In the genomic region with DNA sequence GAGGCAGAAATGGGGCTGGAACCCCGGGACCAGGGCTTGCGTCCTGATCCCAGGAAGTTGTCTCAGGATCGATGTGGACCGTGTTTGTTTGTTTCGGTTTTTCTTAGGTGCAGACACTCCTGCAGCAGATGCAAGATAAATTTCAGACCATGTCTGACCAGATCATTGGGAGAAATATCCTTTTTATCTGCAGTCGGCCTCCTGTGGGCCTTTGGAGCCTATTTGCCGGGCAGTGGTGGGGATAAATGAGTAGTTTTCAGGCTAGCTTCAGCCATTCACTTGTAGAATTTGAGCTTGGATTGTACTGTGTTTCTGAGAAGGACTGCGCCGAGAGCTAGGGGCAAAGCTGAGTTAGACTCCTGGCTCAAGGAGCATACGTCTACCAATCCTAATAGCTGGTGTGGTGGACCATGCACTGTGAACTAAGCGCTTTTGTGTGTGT, we compare ENCODE assay signal across 8 cellular contexts. TPM values are rescaled to one million over a fixed set of nuclear protein-coding genes. Genes with fewer than 3 reads are reported as not detected.
DNase-seq lines count a peak whose midpoint lies in the region.

No MANE protein-coding gene starts in this region.

- H3K27me3 ChIP-seq in HUES48 (ENCODE audit: control insufficient read depth, insufficient read depth, low read length) (no peaks in the 10 kb centered on the region), mucosa of rectum (ENCODE audit: control insufficient read depth in 2 of 2, insufficient read depth in 2 of 2, low read length in 2 of 2) (no peaks in the 10 kb centered on the region)

- H3K4me1 ChIP-seq in HUES48 (ENCODE audit: control insufficient read depth, insufficient read depth, low read length) (peaks cover 18% of the 10 kb centered on the region), mucosa of rectum (ENCODE audit: control insufficient read depth in 2 of 2, insufficient read depth in 2 of 2, low read length in 2 of 2) (peaks cover 6 to 8% of the 10 kb centered on the region in 2 donors)

- peak overlapping the region; percentile 76 for H3K4me3 ChIP-seq in HUES48 (ENCODE audit: low read depth, low read length)
- H3K4me3 ChIP-seq in mucosa of rectum (ENCODE audit: low read length in 2 of 2): peak overlapping the region; percentile 91 to 95

- peaks cover 31% of the 10 kb centered on the region for H3K36me3 ChIP-seq in HUES48 (ENCODE audit: control insufficient read depth, insufficient read depth, low read length)
- peaks cover 5 to 19% of the 10 kb centered on the region in 2 donors for H3K36me3 ChIP-seq in mucosa of rectum (ENCODE audit: control insufficient read depth in 2 of 2, insufficient read depth in 2 of 2, low read length in 2 of 2)

- in situ Hi-C loops in ACHN (cut with HindIII; ENCODE audit: low pct_ligation_motif_present, low pct_unique_long_range_greater_than_20kb, low sequenced_read_pairs): no loop called here

- H3K9ac ChIP-seq in HUES48 (ENCODE audit: low read depth, low read length) (peak overlapping the region; percentile 57; the same call in 1 of the 2 replicates), mucosa of rectum (ENCODE audit: low read depth in 1 of 2, low read length in 2 of 2) (peak overlapping the region; percentile 84 to 86)

- DNase-seq in ACHN (peak; percentile 24), caudate nucleus (lab: John Stamatoyannopoulos, UW) (no peak), ureter (ENCODE audit: low spot score) (no peak), NCI-H226 (no peak), NCI-H146 (lab: John Stamatoyannopoulos, UW) (no peak), HPDE6-E6E7 (ENCODE audit: extremely low spot score) (no peak)

- H3K27ac ChIP-seq in HUES48 (ENCODE audit: low read depth, low read length) (no peak overlapping the region), caudate nucleus (ENCODE audit: low read depth, low read length) (peak overlapping the region; percentile 72), mucosa of rectum (ENCODE audit: low read depth in 2 of 2, low read length in 2 of 2) (peak overlapping the region; percentile 69 to 75)

- H3K9me3 ChIP-seq in HUES48 (ENCODE audit: control insufficient read depth, insufficient read depth, low read length): no peaks in the 10 kb centered on the region
- no peaks in the 10 kb centered on the region for H3K9me3 ChIP-seq in mucosa of rectum (ENCODE audit: control insufficient read depth in 2 of 2, low read length in 2 of 2)

RNA-seq across cellular contexts. Expression of gene HSBP1, which starts 0.8 kb away (rescaled TPM):
- total RNA-seq in ureter: 111 TPM
